In genomic region chrX:119467842-119468185, GRCh38 we compare ENCODE assay signal across 8 cellular contexts. TPM values are rescaled to one million over a fixed set of nuclear protein-coding genes. Genes with fewer than 3 reads are reported as not detected.
DNase-seq lines count a peak whose midpoint lies in the region; ATAC-seq, FAIRE-seq and TF ChIP-seq lines count a peak whose summit lies in the region.

No MANE protein-coding gene starts in this region.

- peaks cover 0 to 14% of the 10 kb centered on the region in 2 donors for H3K4me1 ChIP-seq in kidney (ENCODE audit: control insufficient read depth in 1 of 2, insufficient read depth in 1 of 2, low read depth in 1 of 2, low read length in 2 of 2)
- peaks cover 4% of the 10 kb centered on the region for H3K4me1 ChIP-seq in suprapubic skin

- no peaks in the 10 kb centered on the region for H3K9me3 Mint-ChIP-seq in activated T-cell treated with anti-CD3 and anti-CD28 coated beads, Interleukin-2, amount 50 U/mL, for 24 hours
- no peaks in the 10 kb centered on the region for H3K9me3 Mint-ChIP-seq in activated naive CD8-positive, alpha-beta T cell treated with anti-CD3 and anti-CD28 coated beads, Interleukin-2, amount 10 ng/mL, durations not matched to agents 7 days and 5 days

- POLR2A ChIA-PET in activated naive CD8-positive, alpha-beta T cell treated with anti-CD3 and anti-CD28 coated beads, Interleukin-2, amount 10 ng/mL, durations not matched to agents 7 days and 5 days (lab: Charles Lee): interaction anchor here (0.6 to 2.0 kb wide), 11 partner anchors 11 to 996 kb away, joined by 3 to 12 read pairs (median 4); partner anchors contain the start of genes NKRF and UBE2A

- TF ChIP-seq POLR2A in suprapubic skin (IDR thresholded peaks at IDR 0.05): no peak

- H3K36me3 ChIP-seq in kidney (ENCODE audit: control insufficient read depth in 1 of 2, insufficient read depth in 2 of 2, low read length in 2 of 2): peaks cover 3 to 7% of the 10 kb centered on the region in 2 donors
- peaks cover 16% of the 10 kb centered on the region for H3K36me3 ChIP-seq in suprapubic skin

- no peak for DNase-seq in activated T-cell treated with anti-CD3 and anti-CD28 coated beads, Interleukin-2, amount 50 U/mL, for 24 hours
- no peak for DNase-seq in activated T-cell treated with anti-CD3 and anti-CD28 coated beads, Interleukin-2, amount 50 U/mL, for 48 hours
- DNase-seq in activated naive CD8-positive, alpha-beta T cell treated with anti-CD3 and anti-CD28 coated beads, Interleukin-2, amount 10 ng/mL, durations not matched to agents 7 days and 5 days: no peak
- DNase-seq in kidney (no peak), suprapubic skin (ENCODE audit: low spot score in 2 of 2) (no peak), LoVo (ENCODE audit: low spot score) (no peak)
- no peak for DNase-seq in effector CD8-positive, alpha-beta T cell (lab: John Stamatoyannopoulos, UW)

- peak overlapping the region in 1 of 2 donors; percentile 41 for H3K27ac ChIP-seq in kidney (ENCODE audit: low read depth in 2 of 2, low read length in 2 of 2)
- peak overlapping the region; percentile 96 for H3K27ac ChIP-seq in suprapubic skin

- TF ChIP-seq EP300 in suprapubic skin (IDR thresholded peaks at IDR 0.05): no peak

- H3K9ac ChIP-seq in kidney (ENCODE audit: low read length in 2 of 2): no peak overlapping the region

- H3K4me3 ChIP-seq in kidney (ENCODE audit: low read length in 2 of 2): peak overlapping the region; percentile 56 to 65
- peak overlapping the region; percentile 79 for H3K4me3 ChIP-seq in suprapubic skin

- no peak for ATAC-seq in activated naive CD8-positive, alpha-beta T cell treated with anti-CD3 and anti-CD28 coated beads, Interleukin-2, amount 10 ng/mL, durations not matched to agents 7 days and 5 days (ENCODE audit: low read depth)
- no peak for ATAC-seq in GM21786 (IDR thresholded peaks at IDR 0.05; ENCODE audit: unreplicated experiment)

- H3K27ac Mint-ChIP-seq in activated T-cell treated with anti-CD3 and anti-CD28 coated beads, Interleukin-2, amount 50 U/mL, for 24 hours: peak overlapping the region; percentile 73
- peak overlapping the region; percentile 81 for H3K27ac Mint-ChIP-seq in activated naive CD8-positive, alpha-beta T cell treated with anti-CD3 and anti-CD28 coated beads, Interleukin-2, amount 10 ng/mL, durations not matched to agents 7 days and 5 days

- no peaks in the 10 kb centered on the region for H3K27me3 ChIP-seq in suprapubic skin

- no peak for FAIRE-seq in kidney (lab: Jason Lieb, UNC)

- no peaks in the 10 kb centered on the region for H3K9me3 ChIP-seq in kidney (ENCODE audit: control insufficient read depth in 1 of 2, low read length in 2 of 2)
- no peaks in the 10 kb centered on the region for H3K9me3 ChIP-seq in suprapubic skin

- H3K27me3 Mint-ChIP-seq in activated T-cell treated with anti-CD3 and anti-CD28 coated beads, Interleukin-2, amount 50 U/mL, for 24 hours: no peaks in the 10 kb centered on the region
- H3K27me3 Mint-ChIP-seq in activated naive CD8-positive, alpha-beta T cell treated with anti-CD3 and anti-CD28 coated beads, Interleukin-2, amount 10 ng/mL, durations not matched to agents 7 days and 5 days: no peaks in the 10 kb centered on the region

- TF ChIP-seq CTCF in kidney (IDR thresholded peaks at IDR 0.05; ENCODE audit: borderline replicate concordance, extremely low read depth, insufficient read depth) (no peak), suprapubic skin (IDR thresholded peaks at IDR 0.05) (no peak)

- WGBS in suprapubic skin: 51% methylated on average over 8 of the region's 8 CpGs

- intact Hi-C loops in kidney (cut with DNase I): no loop called here

- peaks cover 12% of the 10 kb centered on the region for H3K4me1 Mint-ChIP-seq in activated T-cell treated with anti-CD3 and anti-CD28 coated beads, Interleukin-2, amount 50 U/mL, for 24 hours (ENCODE audit: low read depth)
- H3K4me1 Mint-ChIP-seq in activated naive CD8-positive, alpha-beta T cell treated with anti-CD3 and anti-CD28 coated beads, Interleukin-2, amount 10 ng/mL, durations not matched to agents 7 days and 5 days: peaks cover 7% of the 10 kb centered on the region

- peak overlapping the region; percentile 89 for H3K4me3 Mint-ChIP-seq in activated T-cell treated with anti-CD3 and anti-CD28 coated beads, Interleukin-2, amount 50 U/mL, for 24 hours
- H3K4me3 Mint-ChIP-seq in activated naive CD8-positive, alpha-beta T cell treated with anti-CD3 and anti-CD28 coated beads, Interleukin-2, amount 10 ng/mL, durations not matched to agents 7 days and 5 days: peak overlapping the region; percentile 84

- peaks cover 37% of the 10 kb centered on the region for H3K36me3 Mint-ChIP-seq in activated T-cell treated with anti-CD3 and anti-CD28 coated beads, Interleukin-2, amount 50 U/mL, for 24 hours (ENCODE audit: low read depth)
- H3K36me3 Mint-ChIP-seq in activated naive CD8-positive, alpha-beta T cell treated with anti-CD3 and anti-CD28 coated beads, Interleukin-2, amount 10 ng/mL, durations not matched to agents 7 days and 5 days: peaks cover 3% of the 10 kb centered on the region

RNA-seq across cellular contexts. Expression of gene SLC25A5, which starts 0.4 kb away (rescaled TPM):
- 100 to 1,000 TPM; 321 to 325 TPM for total RNA-seq in activated naive CD8-positive, alpha-beta T cell treated with anti-CD3 and anti-CD28 coated beads, Interleukin-2, amount 10 ng/mL, durations not matched to agents 7 days and 5 days
- total RNA-seq in kidney: 224 TPM
- polyA plus RNA-seq in kidney (ENCODE audit: insufficient read depth, low read depth, low replicate concordance): 850 TPM
- total RNA-seq in suprapubic skin: 100 to 1,000 TPM; 177 to 516 (median 455) TPM
